In genomic region chr7:18703743-18704142, GRCh38 we compare ENCODE assay signal across 17 cellular contexts.
DNase-seq lines count a peak whose midpoint lies in the region; ATAC-seq and TF ChIP-seq lines count a peak whose summit lies in the region.
"Had no signal": no experiment of that assay in that cellular context is flagged by ENCODE, and none has a peak within 500 bp of the region (broad histone marks: within the 10 kb centered on the region; RNA-seq: fewer than 3 reads in every experiment).

No MANE protein-coding gene starts in this region.

- no peaks in the 10 kb centered on the region for H3K27me3 ChIP-seq in BE2C
- no peaks in the 10 kb centered on the region for H3K27me3 ChIP-seq in testis
- H3K27me3 ChIP-seq: BLaER1 treated with 17β-estradiol and CSF1 and Interleukin-3, amounts not matched to agents 10 nM and 100 nM had no signal

- H3K36me3 ChIP-seq in BE2C = no peaks in the 10 kb centered on the region
- no peaks in the 10 kb centered on the region for H3K36me3 ChIP-seq in testis (ENCODE audit: low read depth, missing control alignments)
- H3K36me3 ChIP-seq: BLaER1 treated with 17β-estradiol and CSF1 and Interleukin-3, amounts not matched to agents 10 nM and 100 nM had no signal

- peaks cover 5% of the 10 kb centered on the region for H3K9me3 Mint-ChIP-seq in neural crest cell
- H3K9me3 Mint-ChIP-seq: CD8-positive, alpha-beta memory T cell; H9; IgD-negative memory B cell had no signal

- ATAC-seq in left ventricle myocardium superior = peak; percentile 63
- no peak for ATAC-seq in Right ventricle myocardium inferior
- ATAC-seq: HepG2 had no signal

- intact Hi-C loops in left ventricle myocardium superior (cut with micrococcal nuclease) = no loop called here
- intact Hi-C loops in Right ventricle myocardium inferior (cut with DNase I) = no loop called here
- intact Hi-C loops in testis (cut with DNase I; ENCODE audit: low total_unique reads) = no loop called here

- H3K36me3 Mint-ChIP-seq in neural crest cell (ENCODE audit: low read depth) = no peaks in the 10 kb centered on the region
- H3K36me3 Mint-ChIP-seq: CD4-positive, CD25-positive, alpha-beta regulatory T cell; CD8-positive, alpha-beta memory T cell had no signal

- H3K4me1 ChIP-seq in BE2C (peaks cover 46% of the 10 kb centered on the region), testis (no peaks in the 10 kb centered on the region)

- H3K27ac ChIP-seq in testis = no peak overlapping the region
- H3K27ac ChIP-seq: BLaER1 treated with 17β-estradiol and CSF1 and Interleukin-3, amounts not matched to agents 10 nM and 100 nM had no signal

- no peak for TF ChIP-seq CTCF in neural crest cell (conservative IDR thresholded peaks at IDR 0.05)
- no peak for TF ChIP-seq CTCF in BE2C (IDR thresholded peaks at IDR 0.05; ENCODE audit: low read depth, low read length)
- TF ChIP-seq CTCF in testis (IDR thresholded peaks at IDR 0.05) = no peak

- H3K4me3 ChIP-seq in BE2C (ENCODE audit: low read depth, low read length) (no peak overlapping the region), testis (no peak overlapping the region)
- H3K4me3 ChIP-seq: BLaER1 treated with 17β-estradiol and CSF1 and Interleukin-3, amounts not matched to agents 10 nM and 100 nM had no signal

- H3K9me3 ChIP-seq in BE2C (no peaks in the 10 kb centered on the region), testis (no peaks in the 10 kb centered on the region)
- H3K9me3 ChIP-seq: BLaER1 treated with 17β-estradiol and CSF1 and Interleukin-3, amounts not matched to agents 10 nM and 100 nM had no signal

- peak overlapping the region; percentile 14 for H3K4me3 Mint-ChIP-seq in neural crest cell
- H3K4me3 Mint-ChIP-seq: CD4-positive, CD25-positive, alpha-beta regulatory T cell; CD8-positive, alpha-beta memory T cell; H9; IgD-negative memory B cell had no signal

- peaks cover 57% of the 10 kb centered on the region for H3K4me1 Mint-ChIP-seq in neural crest cell
- H3K4me1 Mint-ChIP-seq: CD8-positive, alpha-beta memory T cell; H9 had no signal

- peak overlapping the region; percentile 38 for H3K27ac Mint-ChIP-seq in neural crest cell (ENCODE audit: unreplicated experiment)
- H3K27ac Mint-ChIP-seq: CD4-positive, CD25-positive, alpha-beta regulatory T cell; CD8-positive, alpha-beta memory T cell; IgD-negative memory B cell had no signal

- no peaks in the 10 kb centered on the region for H3K27me3 Mint-ChIP-seq in neural crest cell (ENCODE audit: low read depth)
- H3K27me3 Mint-ChIP-seq: CD4-positive, CD25-positive, alpha-beta regulatory T cell; IgD-negative memory B cell had no signal

- TF ChIP-seq POLR2A in testis (IDR thresholded peaks at IDR 0.05) = no peak

- DNase-seq in left ventricle myocardium superior (no peak), Right ventricle myocardium inferior (ENCODE audit: missing footprints) (no peak), RPMI7951 (ENCODE audit: low read depth) (peak; percentile 40), neural crest cell (ENCODE audit: low read depth, low spot score) (no peak), BE2C (no peak), testis (no peak)
- DNase-seq in stimulated activated naive CD4-positive, alpha-beta T cell (lab: John Stamatoyannopoulos, UW) = no peak
- DNase-seq: 8988T; CD4-positive, CD25-positive, alpha-beta regulatory T cell; CD8-positive, alpha-beta memory T cell; COR-L47; DMS 273 treated with DMSO at 0.1 percent for 48 hours; GDM1; H9 had no signal
